ENCODE assay signal across 31 cellular contexts in the genomic region with DNA sequence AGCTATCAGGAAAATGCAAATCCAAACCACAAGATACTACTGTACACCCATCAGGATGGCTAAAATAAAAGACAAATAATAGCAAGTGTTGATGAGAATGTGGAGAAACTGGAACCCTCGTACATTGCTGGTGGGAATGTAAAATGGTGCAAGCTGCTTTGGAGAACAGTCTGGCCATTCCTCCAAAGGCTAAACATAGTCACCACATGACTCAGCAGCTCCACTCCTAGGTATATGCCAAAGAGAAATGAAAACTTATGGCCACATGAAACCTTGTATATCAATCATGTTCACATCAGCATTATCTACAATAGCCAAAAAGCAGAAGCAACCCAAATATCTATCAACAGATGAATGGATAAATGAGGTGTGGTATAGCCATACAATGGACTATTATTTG. TPM values are rescaled to one million over a fixed set of nuclear protein-coding genes. Genes with fewer than 3 reads are reported as not detected.
DNase-seq lines count a peak whose midpoint lies in the region; ATAC-seq, FAIRE-seq and TF ChIP-seq lines count a peak whose summit lies in the region.
"Had no signal": no experiment of that assay in that cellular context is flagged by ENCODE, and none has a peak within 500 bp of the region (broad histone marks: within the 10 kb centered on the region; RNA-seq: fewer than 3 reads in every experiment).

No MANE protein-coding gene starts in this region.

- H4K20me1 ChIP-seq in astrocyte (ENCODE audit: insufficient read depth, low read length): peaks cover 8% of the 10 kb centered on the region

- H3K4me1 ChIP-seq in right cardiac atrium (ENCODE audit: control insufficient read depth, insufficient read depth, low read length) (peaks cover 2% of the 10 kb centered on the region), astrocyte (ENCODE audit: insufficient read depth, low read length) (peaks cover 15% of the 10 kb centered on the region)
- H3K4me1 ChIP-seq: upper lobe of right lung had no signal

- peaks cover 13% of the 10 kb centered on the region for H3K36me3 Mint-ChIP-seq in astrocyte (ENCODE audit: low read depth, unreplicated experiment)
- peaks cover 3% of the 10 kb centered on the region for H3K36me3 Mint-ChIP-seq in type B pancreatic cell

- H3K27ac ChIP-seq in right cardiac atrium (ENCODE audit: low read length) (no peak overlapping the region), astrocyte (ENCODE audit: low read depth, low read length) (no peak overlapping the region)
- H3K27ac ChIP-seq: coronary artery, esophagus muscularis mucosa, neutrophil, upper lobe of right lung had no signal

- H3K9me3 Mint-ChIP-seq in astrocyte (ENCODE audit: unreplicated experiment): no peaks in the 10 kb centered on the region
- no peaks in the 10 kb centered on the region for H3K9me3 Mint-ChIP-seq in type B pancreatic cell
- H3K9me3 Mint-ChIP-seq: activated naive CD8-positive, alpha-beta T cell treated with anti-CD3 and anti-CD28 coated beads, Interleukin-2, amount 10 ng/mL, durations not matched to agents 7 days and 5 days; activated T-helper 17 cell treated with anti-CD3 and anti-CD28 coated beads, Interleukin-2, amount 50 U/mL, for 72 hours; brain; CD8-positive, alpha-beta memory T cell; memory B cell; T-helper 2 cell treated with Interferon-gamma antibody and Interleukin-4, amounts not matched to agents 5 μg/mL and 100 μg/mL, for 36 hours had no signal

- no peak overlapping the region for H3K4me2 ChIP-seq in astrocyte (ENCODE audit: low read length)

- H3K27ac Mint-ChIP-seq in astrocyte (ENCODE audit: unreplicated experiment) (no peak overlapping the region), type B pancreatic cell (peak overlapping the region; percentile 61)
- H3K27ac Mint-ChIP-seq: activated naive CD8-positive, alpha-beta T cell treated with anti-CD3 and anti-CD28 coated beads, Interleukin-2, amount 10 ng/mL, durations not matched to agents 7 days and 5 days; activated T-helper 17 cell treated with anti-CD3 and anti-CD28 coated beads, Interleukin-2, amount 50 U/mL, for 72 hours; B cell; memory B cell; T-helper 2 cell treated with Interferon-gamma antibody and Interleukin-4, amounts not matched to agents 5 μg/mL and 100 μg/mL, for 36 hours had no signal

- peak; percentile 25 for ATAC-seq in Right ventricle myocardium superior (ENCODE audit: poor library complexity)
- ATAC-seq in right cardiac atrium: no peak
- ATAC-seq in HG02938 (IDR thresholded peaks at IDR 0.05; ENCODE audit: unreplicated experiment): no peak
- ATAC-seq: activated T-helper 17 cell treated with anti-CD3 and anti-CD28 coated beads, Interleukin-2, amount 50 U/mL, for 72 hours; HepG2; upper lobe of right lung had no signal

- H3K79me2 ChIP-seq in astrocyte (ENCODE audit: insufficient read depth, low read length): no peaks in the 10 kb centered on the region

- no peak overlapping the region for H3K4me3 ChIP-seq in right cardiac atrium (ENCODE audit: low read length)
- no peak overlapping the region for H3K4me3 ChIP-seq in astrocyte (ENCODE audit: insufficient read depth, low read depth, low read length)
- H3K4me3 ChIP-seq: coronary artery, esophagus muscularis mucosa, upper lobe of right lung had no signal

- H3K36me3 ChIP-seq in astrocyte (ENCODE audit: insufficient read depth, low read length): peaks cover 7% of the 10 kb centered on the region

- H2AFZ ChIP-seq in astrocyte (ENCODE audit: low read depth, low read length): no peak overlapping the region

- H3K27me3 ChIP-seq in right cardiac atrium (ENCODE audit: control insufficient read depth, insufficient read depth) (no peaks in the 10 kb centered on the region), astrocyte (ENCODE audit: insufficient read depth, low read length) (no peaks in the 10 kb centered on the region)
- H3K27me3 ChIP-seq: esophagus muscularis mucosa, neutrophil, upper lobe of right lung had no signal

- H3K27me3 Mint-ChIP-seq in astrocyte (ENCODE audit: low read depth, unreplicated experiment) (no peaks in the 10 kb centered on the region), type B pancreatic cell (no peaks in the 10 kb centered on the region)
- H3K27me3 Mint-ChIP-seq: activated naive CD8-positive, alpha-beta T cell treated with anti-CD3 and anti-CD28 coated beads, Interleukin-2, amount 10 ng/mL, durations not matched to agents 7 days and 5 days; activated T-helper 17 cell treated with anti-CD3 and anti-CD28 coated beads, Interleukin-2, amount 50 U/mL, for 72 hours; B cell; CD8-positive, alpha-beta memory T cell; memory B cell had no signal

- 84% methylated on average over 1 of the region's 1 CpG for WGBS in right cardiac atrium

- no peak overlapping the region for H3K9ac ChIP-seq in astrocyte (ENCODE audit: low read length)

- no peak for DNase-seq in Right ventricle myocardium superior
- no peak for DNase-seq in right cardiac atrium
- peak; percentile 35 for DNase-seq in astrocyte (ENCODE audit: low read depth)
- DNase-seq in fibroblast of peridontal ligament (ENCODE audit: extremely low read depth): peak; percentile 47
- no peak for DNase-seq in type B pancreatic cell (ENCODE audit: extremely low spot score, unreplicated experiment)
- no peak for DNase-seq in NCI-H1930 (lab: John Stamatoyannopoulos, UW)
- DNase-seq in activated effector memory CD4-positive, alpha-beta T cell treated with anti-CD3 and anti-CD28 coated beads, Interleukin-2, amount 50 U/mL, for 16 hours: no peak
- DNase-seq: 8988T; activated naive CD8-positive, alpha-beta T cell treated with anti-CD3 and anti-CD28 coated beads, Interleukin-2, amount 10 ng/mL, durations not matched to agents 7 days and 5 days; CD8-positive, alpha-beta memory T cell; DMS153; GF-D8; head of caudate nucleus; kidney glomerular epithelial cell; NCI-H1092 treated with DMSO at 0.1 percent for 48 hours; NCI-H2081; NCI-H774; small intestine; stimulated activated CD4-positive, alpha-beta T cell treated with anti-CD3 and anti-CD28 coated beads, Interleukin-1b, Interleukin-23, amount 100 ng/mL, for 48 hours; upper lobe of right lung had no signal

- H3K4me1 Mint-ChIP-seq in astrocyte (ENCODE audit: low read depth, unreplicated experiment): peaks cover 18% of the 10 kb centered on the region
- peaks cover 8% of the 10 kb centered on the region for H3K4me1 Mint-ChIP-seq in type B pancreatic cell (ENCODE audit: unreplicated experiment)
- H3K4me1 Mint-ChIP-seq: B cell; CD8-positive, alpha-beta memory T cell; memory B cell had no signal

- FAIRE-seq in astrocyte (lab: Jason Lieb, UNC): no peak
- FAIRE-seq: H54, HepG2, small intestine had no signal

- H3K4me3 Mint-ChIP-seq in astrocyte (ENCODE audit: unreplicated experiment) (no peak overlapping the region), type B pancreatic cell (no peak overlapping the region)
- H3K4me3 Mint-ChIP-seq: activated naive CD8-positive, alpha-beta T cell treated with anti-CD3 and anti-CD28 coated beads, Interleukin-2, amount 10 ng/mL, durations not matched to agents 7 days and 5 days; activated T-helper 17 cell treated with anti-CD3 and anti-CD28 coated beads, Interleukin-2, amount 50 U/mL, for 72 hours; B cell; brain; CD8-positive, alpha-beta memory T cell; memory B cell; T-helper 2 cell treated with Interferon-gamma antibody and Interleukin-4, amounts not matched to agents 5 μg/mL and 100 μg/mL, for 36 hours had no signal

- intact Hi-C loops in Right ventricle myocardium superior (cut with DNase I): loop anchor here (5.0 kb wide), 1 partner anchor 90 kb away; no protein-coding TSS in a partner anchor
- intact Hi-C loops in right cardiac atrium (cut with DNase I): loop anchor here in 1 of 4 donors (10.0 kb wide), 1 partner anchor 88 kb away; the partner anchor contains the start of gene MTSS2

- no peaks in the 10 kb centered on the region for H3K9me3 ChIP-seq in right cardiac atrium (ENCODE audit: control insufficient read depth, low read length)
- H3K9me3 ChIP-seq in astrocyte (ENCODE audit: insufficient read depth, low read depth, low read length): no peaks in the 10 kb centered on the region
- H3K9me3 ChIP-seq: esophagus muscularis mucosa, neutrophil, upper lobe of right lung had no signal

- TF ChIP-seq CTCF in astrocyte (IDR thresholded peaks at IDR 0.05; ENCODE audit: insufficient read depth, low read depth, low read length) (no peak), type B pancreatic cell (conservative IDR thresholded peaks at IDR 0.05) (no peak)

RNA-seq across cellular contexts. Expression of gene VAC14, which starts 28.5 kb away (rescaled TPM):
- 17.4 TPM for total RNA-seq in Right ventricle myocardium superior
- 10 to 100 TPM; 18.2 to 24.2 (median 23.0) TPM for total RNA-seq in right cardiac atrium
- polyA plus RNA-seq in right cardiac atrium: 27.4 TPM
- 27.8 and 29.2 TPM in 2 replicates for total RNA-seq in astrocyte
- 38.3 and 39.5 TPM in 2 replicates for total RNA-seq in type B pancreatic cell (ENCODE audit: low replicate concordance)

Comparison
In these comparisons a context has a peak if more than half of its experiments do, and no peak if none do; other contexts are left out.
1. DNase-seq: peak in astrocyte (single experiment) and fibroblast of peridontal ligament (single experiment); none in Right ventricle myocardium superior (single experiment), right cardiac atrium (0 of 3), type B pancreatic cell (single experiment), NCI-H1930 (0 of 2) and activated effector memory CD4-positive, alpha-beta T cell treated with anti-CD3 and anti-CD28 coated beads, Interleukin-2, amount 50 U/mL, for 16 hours (single experiment).